In genomic region chr10:105237685-105238084, GRCh38 we compare ENCODE assay signal across 11 cellular contexts.
"Had no signal": no experiment of that assay in that cellular context is flagged by ENCODE, and none has a peak within 500 bp of the region (broad histone marks: within the 10 kb centered on the region; RNA-seq: fewer than 3 reads in every experiment).

No MANE protein-coding gene starts in this region.

- H3K27ac ChIP-seq: GM23248 had no signal

- DNase-seq: GM23248, GOT3, H7, H9, HCEC 1CT, HFFc6 had no signal

- FAIRE-seq: H1, H54 had no signal

- ATAC-seq: GM23338, HCT116 had no signal

- H3K4me1 ChIP-seq: HAP-1 had no signal

- H3K36me3 ChIP-seq: HAP-1 had no signal

- H3K9me3 ChIP-seq: HAP-1 had no signal

- H3K4me3 ChIP-seq: GM23248, GM23338, HAP-1 had no signal
